In the genomic region with DNA sequence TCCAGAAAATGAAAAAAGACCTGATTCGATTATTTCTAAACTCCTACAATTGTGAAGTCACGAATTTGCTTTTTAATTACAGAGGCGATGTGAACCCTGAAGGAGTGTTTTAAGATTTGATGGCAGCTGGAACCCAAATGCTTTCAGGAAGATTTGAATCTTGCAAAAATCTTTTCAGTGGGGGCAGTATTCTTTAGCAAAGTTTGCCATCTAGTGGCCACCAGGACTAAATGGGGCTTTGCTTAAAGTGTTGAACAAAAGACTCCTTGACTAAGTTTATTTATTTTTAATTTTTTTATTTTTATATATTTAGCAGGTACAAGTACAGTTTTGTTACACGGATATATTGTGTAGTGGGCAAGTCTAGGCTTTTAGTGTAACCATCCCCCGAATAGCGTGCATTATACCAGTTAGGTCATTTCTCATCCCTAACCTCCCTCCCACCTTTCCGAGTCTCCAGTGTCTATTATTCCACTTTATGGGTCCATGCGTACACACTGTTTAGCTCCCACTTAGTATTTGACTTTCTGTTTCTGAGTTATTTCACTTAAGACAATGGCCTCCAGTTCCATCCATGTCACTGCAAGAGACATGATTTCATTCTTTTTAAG, we compare ENCODE assay signal across 7 cellular contexts.
A peak's percentile ranks its signal among the peaks of the same experiment; 100 is the strongest.
DNase-seq lines count a peak whose midpoint lies in the region; ATAC-seq and TF ChIP-seq lines count a peak whose summit lies in the region.

No MANE protein-coding gene starts in this region.

- intact Hi-C loops in body of pancreas (cut with DNase I) = no loop called here
- intact Hi-C loops in left lung (cut with DNase I) = no loop called here

- H3K36me3 ChIP-seq in GM06990 (ENCODE audit: control insufficient read depth, insufficient read depth, low read length) = no peaks in the 10 kb centered on the region
- no peaks in the 10 kb centered on the region for H3K36me3 ChIP-seq in body of pancreas (replicated peaks in 1 of 2; ENCODE audit: insufficient read depth in 1 of 2, low read depth in 2 of 2)
- H3K36me3 ChIP-seq in left lung = no peaks in the 10 kb centered on the region

- H3K27ac ChIP-seq in body of pancreas (no peak overlapping the region), left lung (no peak overlapping the region)

- H3K4me1 ChIP-seq in body of pancreas (peaks cover under 1% of the 10 kb centered on the region), left lung (no peaks in the 10 kb centered on the region)

- TF ChIP-seq POLR2A in body of pancreas (IDR thresholded peaks at IDR 0.05) = no peak

- WGBS in body of pancreas, 2 donors = 43 to 55% methylated on average over 8 of the region's 8 CpGs

- TF ChIP-seq CTCF in GM06990 (IDR thresholded peaks at IDR 0.05; ENCODE audit: insufficient read depth, low read length, poor library complexity, severe bottlenecking) (peak; percentile 68), LNCAP (IDR thresholded peaks at IDR 0.05) (peak; percentile 62), body of pancreas (IDR thresholded peaks at IDR 0.05) (peak; percentile 51 to 81 (median 64)), left lung (IDR thresholded peaks at IDR 0.05) (peak; percentile 47 to 54)

- ATAC-seq in body of pancreas (no peak), left lung (peak; percentile 66), GM21737 (IDR thresholded peaks at IDR 0.05; ENCODE audit: unreplicated experiment) (no peak)

- no peaks in the 10 kb centered on the region for H3K27me3 ChIP-seq in GM06990 (replicated peaks; ENCODE audit: control insufficient read depth, insufficient read depth, low read length)
- no peaks in the 10 kb centered on the region for H3K27me3 ChIP-seq in body of pancreas
- H3K27me3 ChIP-seq in left lung = no peaks in the 10 kb centered on the region

- H3K4me3 ChIP-seq in GM06990 (replicated peaks; ENCODE audit: low read depth, low read length) = no peak overlapping the region
- no peak overlapping the region for H3K4me3 ChIP-seq in body of pancreas
- no peak overlapping the region for H3K4me3 ChIP-seq in left lung

- H3K9me3 ChIP-seq in body of pancreas = no peaks in the 10 kb centered on the region
- H3K9me3 ChIP-seq in left lung = no peaks in the 10 kb centered on the region

- DNase-seq in GM06990 (ENCODE audit: extremely low read depth, insufficient read length) (no peak), body of pancreas (peak in 2 of 4 donors; percentile 18 to 37), left lung (no peak), retina (no peak)
- no peak for DNase-seq in activated CD8-positive, alpha-beta memory T cell treated with anti-CD3 and anti-CD28 coated beads, Interleukin-2, amount 50 U/mL, for 4 hours
